ENCODE assay signal across 18 cellular contexts in genomic region chr12:32486158-32486557, GRCh38.
DNase-seq lines count a peak whose midpoint lies in the region; ATAC-seq, FAIRE-seq and TF ChIP-seq lines count a peak whose summit lies in the region.
"Had no signal": no experiment of that assay in that cellular context is flagged by ENCODE, and none has a peak within 500 bp of the region (broad histone marks: within the 10 kb centered on the region; RNA-seq: fewer than 3 reads in every experiment).

No MANE protein-coding gene starts in this region.

- H3K9me3 ChIP-seq in A549 (no peaks in the 10 kb centered on the region), PC-3 (ENCODE audit: low read length) (no peaks in the 10 kb centered on the region), endothelial cell of umbilical vein (replicated peaks; ENCODE audit: control insufficient read depth, insufficient read depth, low read length) (no peaks in the 10 kb centered on the region), muscle layer of duodenum (ENCODE audit: control insufficient read depth in 1 of 2, low read length in 2 of 2) (no peaks in the 10 kb centered on the region)
- H3K9me3 ChIP-seq: esophagus squamous epithelium had no signal

- H3K4me2 ChIP-seq in A549 (peak overlapping the region; percentile 34; the same call in 2 of the 3 replicates), PC-3 (ENCODE audit: low read length) (no peak overlapping the region), endothelial cell of umbilical vein (ENCODE audit: insufficient read depth, low read length) (peak overlapping the region; percentile 75)

- FAIRE-seq in A549 (lab: Jason Lieb, UNC), result no peak
- FAIRE-seq in endothelial cell of umbilical vein (lab: Jason Lieb, UNC), result peak; percentile 65
- FAIRE-seq: urothelium cell line had no signal

- no TSS peak for BruUV-seq in PC-3 (replicated peaks; lab: Mats Ljungman, UMichigan)
- no TSS peak for BruUV-seq in endothelial cell of umbilical vein (replicated peaks; lab: Mats Ljungman, UMichigan)

- dilution Hi-C loops in endothelial cell of umbilical vein (cut with MboI; ENCODE audit: extremely low pct_ligation_motif_present, low sequenced_read_pairs), result loop anchor here (10.0 kb wide), 1 partner anchor 49 kb away; no protein-coding TSS in a partner anchor

- H3K9ac ChIP-seq in PC-3 (ENCODE audit: low read length), result no peak overlapping the region
- H3K9ac ChIP-seq in endothelial cell of umbilical vein (replicated peaks; ENCODE audit: extremely low read depth, insufficient read depth, low read length), result peak overlapping the region; percentile 72

- no peak for DNase-seq in A549 (ENCODE audit: low read depth in 1 of 2, low spot score in 1 of 2)
- DNase-seq in PC-3, result peak; percentile 24
- peak; percentile 85 for DNase-seq in endothelial cell of umbilical vein (ENCODE audit: low read depth, low spot score)
- no peak for DNase-seq in stimulated activated CD4-positive, alpha-beta T cell treated with anti-CD3 and anti-CD28 coated beads, Interleukin-2, amount 100 ng/mL, for 24 hours
- DNase-seq in activated CD4-positive, alpha-beta T cell treated with anti-CD3 and anti-CD28 coated beads, Interleukin-2, amount 50 U/mL, for 4 hours, result no peak
- no peak for DNase-seq in epidermal melanocyte (ENCODE audit: insufficient read length, low spot score)
- DNase-seq: activated CD4-positive, alpha-beta T cell treated with anti-CD3 and anti-CD28 coated beads for 48 hours; brain microvascular endothelial cell; DMS153; esophagus squamous epithelium; IMR-90; NCI-H1417; NCI-H446 treated with DMSO at 0.1 percent for 48 hours; T-helper 17 cell had no signal

- H3K27me3 ChIP-seq in PC-3 (ENCODE audit: low read length) (no peaks in the 10 kb centered on the region), endothelial cell of umbilical vein (ENCODE audit: control insufficient read depth in 2 of 2, insufficient read depth in 2 of 2, low read length in 2 of 2) (no peaks in the 10 kb centered on the region), muscle layer of duodenum (ENCODE audit: low read depth, low read length) (no peaks in the 10 kb centered on the region)
- H3K27me3 ChIP-seq: brain microvascular endothelial cell, esophagus squamous epithelium had no signal

- H3K36me3 ChIP-seq in PC-3 (ENCODE audit: low read depth, low read length) (no peaks in the 10 kb centered on the region), endothelial cell of umbilical vein (ENCODE audit: control insufficient read depth in 2 of 2, extremely low read depth in 1 of 2, insufficient read depth in 2 of 2, low read length in 2 of 2) (no peaks in the 10 kb centered on the region), muscle layer of duodenum (ENCODE audit: control insufficient read depth in 1 of 2, insufficient read depth in 2 of 2, low read length in 2 of 2) (no peaks in the 10 kb centered on the region)
- H3K36me3 ChIP-seq: brain microvascular endothelial cell, esophagus squamous epithelium had no signal

- H3K79me2 ChIP-seq in PC-3 (ENCODE audit: low read length) (no peaks in the 10 kb centered on the region), endothelial cell of umbilical vein (ENCODE audit: control insufficient read depth, insufficient read depth, low read length) (peaks cover 4% of the 10 kb centered on the region)

- H3K9me2 ChIP-seq in PC-3 (replicated peaks; ENCODE audit: low read length), result no peaks in the 10 kb centered on the region

- ATAC-seq in A549 (no peak), PC-3 (peak; percentile 54), HG03139 (IDR thresholded peaks at IDR 0.05; ENCODE audit: unreplicated experiment) (no peak)
- ATAC-seq: activated T-helper 17 cell treated with anti-CD3 and anti-CD28 coated beads, Interleukin-2, amount 50 U/mL, for 72 hours had no signal

- CTCF ChIA-PET in A549 (lab: Yijun Ruan, JAX) (no interaction called here), PC-3 (lab: Charles Lee) (no interaction called here), endothelial cell of umbilical vein (lab: Charles Lee) (no interaction called here)

- POLR2A ChIA-PET in A549 (lab: Yijun Ruan, JAX), result no interaction called here
- POLR2A ChIA-PET in PC-3 (lab: Charles Lee; ENCODE audit: unreplicated experiment), result no interaction called here
- POLR2A ChIA-PET in endothelial cell of umbilical vein (lab: Charles Lee), result interaction anchor here (0.6 kb wide), 1 partner anchor 195 kb away, joined by 4 read pairs; no protein-coding TSS in a partner anchor

- intact Hi-C loops in PC-3 (cut with micrococcal nuclease), result no loop called here
- intact Hi-C loops in endothelial cell of umbilical vein (cut with micrococcal nuclease), result loop anchor here (1.0 to 10.0 kb wide), 5 partner anchors 19 to 169 kb away; no protein-coding TSS in a partner anchor

- no peak for TF ChIP-seq POLR2A in A549 (IDR thresholded peaks at IDR 0.05; ENCODE audit: low read length)
- peak; percentile 65 for TF ChIP-seq POLR2A in endothelial cell of umbilical vein (IDR thresholded peaks at IDR 0.05; ENCODE audit: low read depth, low read length)

- H3K9me1 ChIP-seq in endothelial cell of umbilical vein (replicated peaks; ENCODE audit: control insufficient read depth, extremely low read depth, insufficient read depth, low read length), result no peaks in the 10 kb centered on the region

- H3F3A ChIP-seq in PC-3 (ENCODE audit: low read length, unreplicated experiment), result no peaks in the 10 kb centered on the region

- H3K4me1 ChIP-seq in A549, result peaks cover 8% of the 10 kb centered on the region; the same call in 1 of the 3 replicates
- 0 out of 2 replicates have a peak, but pooled peaks cover 6% of the 10 kb centered on the region for H3K4me1 ChIP-seq in PC-3 (ENCODE audit: insufficient read depth, low read length)
- H3K4me1 ChIP-seq in endothelial cell of umbilical vein (ENCODE audit: control insufficient read depth, extremely low read depth, insufficient read depth, low read length), result peaks cover 68% of the 10 kb centered on the region
- no peaks in the 10 kb centered on the region for H3K4me1 ChIP-seq in muscle layer of duodenum (ENCODE audit: control insufficient read depth in 1 of 2, insufficient read depth in 2 of 2, low read length in 2 of 2)

- TF ChIP-seq EP300 in A549 (IDR thresholded peaks at IDR 0.05), result no peak

- H3K27ac ChIP-seq in A549 (peak overlapping the region in 1 of 2 experiments; percentile 20; a peak in 1 of 6 replicates), PC-3 (ENCODE audit: low read length) (no peak overlapping the region), endothelial cell of umbilical vein (ENCODE audit: insufficient read depth, low read depth, low read length) (peak overlapping the region; percentile 84), muscle layer of duodenum (ENCODE audit: low read length) (peak overlapping the region; percentile 74)
- H3K27ac ChIP-seq: brain microvascular endothelial cell had no signal

- no peak for TF ChIP-seq RAD21 in A549 (conservative IDR thresholded peaks at IDR 0.05 in 1 of 2, IDR thresholded peaks at IDR 0.05 in 1 of 2)

- WGBS in A549 (ENCODE audit: missing lambda C conversion rate), result 68% methylated on average over 2 of the region's 2 CpGs

- H2AFZ ChIP-seq in PC-3 (ENCODE audit: low read length), result no peak overlapping the region
- H2AFZ ChIP-seq in endothelial cell of umbilical vein (ENCODE audit: low read depth, low read length), result no peak overlapping the region

- TF ChIP-seq CTCF in A549 (IDR thresholded peaks at IDR 0.05) (no peak), PC-3 (conservative IDR thresholded peaks at IDR 0.05; ENCODE audit: low read depth, low read length) (no peak), endothelial cell of umbilical vein (IDR thresholded peaks at IDR 0.05; ENCODE audit: extremely low read depth in 1 of 2, insufficient read depth in 1 of 2, low read depth in 1 of 2, low read length in 2 of 2) (no peak)

- H4K20me1 ChIP-seq in PC-3 (ENCODE audit: low read length) (no peaks in the 10 kb centered on the region), endothelial cell of umbilical vein (replicated peaks; ENCODE audit: control insufficient read depth, extremely low read depth, insufficient read depth, low read length) (no peaks in the 10 kb centered on the region)

- H3K4me3 ChIP-seq in A549 (no peak overlapping the region), PC-3 (ENCODE audit: low read length) (no peak overlapping the region), endothelial cell of umbilical vein (replicated peaks in 1 of 3; ENCODE audit: insufficient read depth in 1 of 3, low read depth in 1 of 3, low read length in 3 of 3) (peak overlapping the region in 1 of 3 experiments; percentile 3), muscle layer of duodenum (ENCODE audit: low read depth in 1 of 2, low read length in 2 of 2) (peak overlapping the region in 1 of 2 donors; percentile 26)

TF ChIP-seq in A549, 52 proteins besides CTCF, POLR2A, EP300 and RAD21:
- TF ChIP-seq NPAS2 (CRISPR knock-in tag; IDR thresholded peaks at IDR 0.05; ENCODE audit: borderline replicate concordance), result no peak
TF ChIP-seq in A549: peak in this region for 0.

TF ChIP-seq in endothelial cell of umbilical vein, 7 proteins besides CTCF, POLR2A, EP300 and RAD21:
- TF ChIP-seq JUN (IDR thresholded peaks at IDR 0.05; ENCODE audit: borderline replicate concordance, insufficient read depth, insufficient read length, low read depth) (peak; percentile 94), MAX (IDR thresholded peaks at IDR 0.05; ENCODE audit: insufficient read depth, insufficient read length) (no peak), GATA2 (IDR thresholded peaks at IDR 0.05; ENCODE audit: insufficient read depth, insufficient read length, low read depth, low read length) (peak; percentile 93), FOS (IDR thresholded peaks at IDR 0.05; ENCODE audit: borderline replicate concordance, insufficient read depth, low read length) (peak; percentile 86), POLR2AphosphoS5 (IDR thresholded peaks at IDR 0.05; ENCODE audit: insufficient read depth, low read depth, low read length) (peak; percentile 89)

Comparison
In these comparisons a context has a peak if more than half of its experiments do, and no peak if none do; other contexts are left out.
1. DNase-seq: peak in PC-3 (single experiment) and endothelial cell of umbilical vein (single experiment); none in A549 (0 of 2), stimulated activated CD4-positive, alpha-beta T cell treated with anti-CD3 and anti-CD28 coated beads, Interleukin-2, amount 100 ng/mL, for 24 hours (0 of 2), activated CD4-positive, alpha-beta T cell treated with anti-CD3 and anti-CD28 coated beads, Interleukin-2, amount 50 U/mL, for 4 hours (0 of 2) and epidermal melanocyte (single experiment).